14 cellular contexts compared by ENCODE assay signal in genomic region chr4:73224886-73225285, GRCh38. TPM values are rescaled to one million over a fixed set of nuclear protein-coding genes. Genes with fewer than 3 reads are reported as not detected.
DNase-seq lines count a peak whose midpoint lies in the region; ATAC-seq and TF ChIP-seq lines count a peak whose summit lies in the region.
"Had no signal": no experiment of that assay in that cellular context is flagged by ENCODE, and none has a peak within 500 bp of the region (broad histone marks: within the 10 kb centered on the region; RNA-seq: fewer than 3 reads in every experiment).

No MANE protein-coding gene starts in this region.

- no peak overlapping the region for H3K4me3 Mint-ChIP-seq in activated CD8-positive, alpha-beta memory T cell treated with anti-CD3 and anti-CD28 coated beads, Interleukin-2, amount 10 ng/mL, durations not matched to agents 7 days and 5 days
- H3K4me3 Mint-ChIP-seq in activated CD8-positive, alpha-beta T cell treated with anti-CD3 and anti-CD28 coated beads, Interleukin-2, amount 10 ng/mL, durations not matched to agents 7 days and 5 days: no peak overlapping the region
- no peak overlapping the region for H3K4me3 Mint-ChIP-seq in nephron progenitor cell

- H3K27me3 Mint-ChIP-seq in activated CD8-positive, alpha-beta memory T cell treated with anti-CD3 and anti-CD28 coated beads, Interleukin-2, amount 10 ng/mL, durations not matched to agents 7 days and 5 days: no peaks in the 10 kb centered on the region
- no peaks in the 10 kb centered on the region for H3K27me3 Mint-ChIP-seq in activated CD8-positive, alpha-beta T cell treated with anti-CD3 and anti-CD28 coated beads, Interleukin-2, amount 10 ng/mL, durations not matched to agents 7 days and 5 days (ENCODE audit: low read depth)
- H3K27me3 Mint-ChIP-seq in nephron progenitor cell (ENCODE audit: low read depth, poor library complexity): no peaks in the 10 kb centered on the region

- H3K4me3 ChIP-seq in HEK293 (ENCODE audit: low read depth, low read length): no peak overlapping the region

- H3K36me3 Mint-ChIP-seq in activated CD8-positive, alpha-beta memory T cell treated with anti-CD3 and anti-CD28 coated beads, Interleukin-2, amount 10 ng/mL, durations not matched to agents 7 days and 5 days: peaks cover 10% of the 10 kb centered on the region
- H3K36me3 Mint-ChIP-seq in activated CD8-positive, alpha-beta T cell treated with anti-CD3 and anti-CD28 coated beads, Interleukin-2, amount 10 ng/mL, durations not matched to agents 7 days and 5 days (ENCODE audit: low read depth): peaks cover 10% of the 10 kb centered on the region
- H3K36me3 Mint-ChIP-seq in nephron progenitor cell (ENCODE audit: low read depth): peaks cover 14% of the 10 kb centered on the region

- no peak overlapping the region for H3K27ac ChIP-seq in HEK293 (ENCODE audit: extremely low read depth, low read depth, low read length)
- H3K27ac ChIP-seq: HL-60 had no signal

- no peaks in the 10 kb centered on the region for H3K36me3 ChIP-seq in HEK293 (ENCODE audit: control insufficient read depth in 2 of 2, insufficient read depth in 1 of 2, low read length in 2 of 2)

- peak overlapping the region; percentile 77 for H3K27ac Mint-ChIP-seq in activated CD8-positive, alpha-beta memory T cell treated with anti-CD3 and anti-CD28 coated beads, Interleukin-2, amount 10 ng/mL, durations not matched to agents 7 days and 5 days
- H3K27ac Mint-ChIP-seq in activated CD8-positive, alpha-beta T cell treated with anti-CD3 and anti-CD28 coated beads, Interleukin-2, amount 10 ng/mL, durations not matched to agents 7 days and 5 days: peak overlapping the region; percentile 73
- peak overlapping the region; percentile 95 for H3K27ac Mint-ChIP-seq in nephron progenitor cell

- H3K4me1 Mint-ChIP-seq in activated CD8-positive, alpha-beta memory T cell treated with anti-CD3 and anti-CD28 coated beads, Interleukin-2, amount 10 ng/mL, durations not matched to agents 7 days and 5 days: peaks cover 18% of the 10 kb centered on the region
- peaks cover 20% of the 10 kb centered on the region for H3K4me1 Mint-ChIP-seq in activated CD8-positive, alpha-beta T cell treated with anti-CD3 and anti-CD28 coated beads, Interleukin-2, amount 10 ng/mL, durations not matched to agents 7 days and 5 days (ENCODE audit: low read depth)
- H3K4me1 Mint-ChIP-seq in nephron progenitor cell: peaks cover 7% of the 10 kb centered on the region

- H3K4me1 ChIP-seq in HEK293 (ENCODE audit: control insufficient read depth, insufficient read depth, low read length): peaks cover 10% of the 10 kb centered on the region

- DNase-seq in activated CD8-positive, alpha-beta memory T cell treated with anti-CD3 and anti-CD28 coated beads, Interleukin-2, amount 10 ng/mL, durations not matched to agents 7 days and 5 days: no peak
- DNase-seq in activated CD8-positive, alpha-beta memory T cell treated with anti-CD3 and anti-CD28 coated beads, Interleukin-2, amount 50 U/mL, for 48 hours: no peak
- DNase-seq in activated CD8-positive, alpha-beta T cell treated with anti-CD3 and anti-CD28 coated beads, Interleukin-2, amount 10 ng/mL, durations not matched to agents 7 days and 5 days: no peak
- no peak for DNase-seq in nephron progenitor cell
- no peak for DNase-seq in SKM-1 treated with dmso at 0.1 percent for 144 hours (lab: John Stamatoyannopoulos, UW; ENCODE audit: unreplicated experiment)
- DNase-seq: amygdala; dermis blood vessel endothelial cell; DND-41; NCI-H2107; stimulated activated CD8-positive, alpha-beta memory T cell treated with anti-CD3 and anti-CD28 coated beads, Interleukin-4, amount 100 ng/mL, for 48 hours had no signal

- no peaks in the 10 kb centered on the region for H3K9me3 ChIP-seq in HEK293 (ENCODE audit: control insufficient read depth, insufficient read depth, low read depth, low read length)

- POLR2A ChIA-PET in HEK293 (lab: Yijun Ruan, JAX): no interaction called here
- POLR2A ChIA-PET in activated CD8-positive, alpha-beta T cell treated with anti-CD3 and anti-CD28 coated beads, Interleukin-2, amount 10 ng/mL, durations not matched to agents 7 days and 5 days (lab: Charles Lee): no interaction called here

- no peaks in the 10 kb centered on the region for H3K9me3 Mint-ChIP-seq in activated CD8-positive, alpha-beta memory T cell treated with anti-CD3 and anti-CD28 coated beads, Interleukin-2, amount 10 ng/mL, durations not matched to agents 7 days and 5 days (ENCODE audit: low read depth)
- H3K9me3 Mint-ChIP-seq in activated CD8-positive, alpha-beta T cell treated with anti-CD3 and anti-CD28 coated beads, Interleukin-2, amount 10 ng/mL, durations not matched to agents 7 days and 5 days (ENCODE audit: insufficient read depth): no peaks in the 10 kb centered on the region
- H3K9me3 Mint-ChIP-seq in nephron progenitor cell: peaks cover 4% of the 10 kb centered on the region

- CTCF ChIA-PET in activated CD8-positive, alpha-beta memory T cell treated with anti-CD3 and anti-CD28 coated beads, Interleukin-2, amount 10 ng/mL, durations not matched to agents 7 days and 5 days (lab: Charles Lee): no interaction called here
- CTCF ChIA-PET in HEK293 (lab: Yijun Ruan, JAX): no interaction called here
- CTCF ChIA-PET in activated CD8-positive, alpha-beta T cell treated with anti-CD3 and anti-CD28 coated beads, Interleukin-2, amount 10 ng/mL, durations not matched to agents 7 days and 5 days (lab: Charles Lee): interaction anchor here (4.6 kb wide), 1 partner anchor 34 kb away, joined by 39 read pairs; the partner anchor contains the start of gene ANKRD17

- no peak for ATAC-seq in activated CD8-positive, alpha-beta memory T cell treated with anti-CD3 and anti-CD28 coated beads, Interleukin-2, amount 10 ng/mL, durations not matched to agents 7 days and 5 days
- no peak for ATAC-seq in activated CD8-positive, alpha-beta T cell treated with anti-CD3 and anti-CD28 coated beads, Interleukin-2, amount 10 ng/mL, durations not matched to agents 7 days and 5 days
- no peak for ATAC-seq in HG03196 (IDR thresholded peaks at IDR 0.05; ENCODE audit: unreplicated experiment)
- no peak for ATAC-seq in GM21529 (IDR thresholded peaks at IDR 0.05; ENCODE audit: unreplicated experiment)

- TF ChIP-seq CTCF in HEK293 (tag by site-specific recombination; IDR thresholded peaks at IDR 0.05): no peak
- no peak for TF ChIP-seq CTCF in nephron progenitor cell (IDR thresholded peaks at IDR 0.05)

TF ChIP-seq in HEK293, 187 proteins besides CTCF, POLR2A, EP300 and RAD21:
- TF ChIP-seq ZNF600 (tag by site-specific recombination; IDR thresholded peaks at IDR 0.05): peak; percentile 48; the same call in 1 of the 2 replicates
- no peak for TF ChIP-seq ZNF114 (tag by site-specific recombination; IDR thresholded peaks at IDR 0.05)
- TF ChIP-seq ZNF677 (tag by site-specific recombination; IDR thresholded peaks at IDR 0.05): no peak

RNA-seq across cellular contexts. Expression of gene ANKRD17, which starts 33.7 kb away (rescaled TPM):
- 10 to 100 TPM; 50.6 to 57.5 TPM for total RNA-seq in activated CD8-positive, alpha-beta memory T cell treated with anti-CD3 and anti-CD28 coated beads, Interleukin-2, amount 10 ng/mL, durations not matched to agents 7 days and 5 days
- 10 to 100 TPM; 45.8 to 46.6 TPM for total RNA-seq in activated CD8-positive, alpha-beta T cell treated with anti-CD3 and anti-CD28 coated beads, Interleukin-2, amount 10 ng/mL, durations not matched to agents 7 days and 5 days
